In genomic region chr18:55268146-55268545, GRCh38 we compare ENCODE assay signal across 1 cellular context.
A peak's percentile ranks its signal among the peaks of the same experiment; 100 is the strongest.
TF ChIP-seq lines count a peak whose summit lies in the region.

No MANE protein-coding gene starts in this region.

TF ChIP-seq in GM12878, 131 proteins besides CTCF, POLR2A, EP300 and RAD21 (continued from another document and continues in another):
- TF ChIP-seq, protein P1, sequence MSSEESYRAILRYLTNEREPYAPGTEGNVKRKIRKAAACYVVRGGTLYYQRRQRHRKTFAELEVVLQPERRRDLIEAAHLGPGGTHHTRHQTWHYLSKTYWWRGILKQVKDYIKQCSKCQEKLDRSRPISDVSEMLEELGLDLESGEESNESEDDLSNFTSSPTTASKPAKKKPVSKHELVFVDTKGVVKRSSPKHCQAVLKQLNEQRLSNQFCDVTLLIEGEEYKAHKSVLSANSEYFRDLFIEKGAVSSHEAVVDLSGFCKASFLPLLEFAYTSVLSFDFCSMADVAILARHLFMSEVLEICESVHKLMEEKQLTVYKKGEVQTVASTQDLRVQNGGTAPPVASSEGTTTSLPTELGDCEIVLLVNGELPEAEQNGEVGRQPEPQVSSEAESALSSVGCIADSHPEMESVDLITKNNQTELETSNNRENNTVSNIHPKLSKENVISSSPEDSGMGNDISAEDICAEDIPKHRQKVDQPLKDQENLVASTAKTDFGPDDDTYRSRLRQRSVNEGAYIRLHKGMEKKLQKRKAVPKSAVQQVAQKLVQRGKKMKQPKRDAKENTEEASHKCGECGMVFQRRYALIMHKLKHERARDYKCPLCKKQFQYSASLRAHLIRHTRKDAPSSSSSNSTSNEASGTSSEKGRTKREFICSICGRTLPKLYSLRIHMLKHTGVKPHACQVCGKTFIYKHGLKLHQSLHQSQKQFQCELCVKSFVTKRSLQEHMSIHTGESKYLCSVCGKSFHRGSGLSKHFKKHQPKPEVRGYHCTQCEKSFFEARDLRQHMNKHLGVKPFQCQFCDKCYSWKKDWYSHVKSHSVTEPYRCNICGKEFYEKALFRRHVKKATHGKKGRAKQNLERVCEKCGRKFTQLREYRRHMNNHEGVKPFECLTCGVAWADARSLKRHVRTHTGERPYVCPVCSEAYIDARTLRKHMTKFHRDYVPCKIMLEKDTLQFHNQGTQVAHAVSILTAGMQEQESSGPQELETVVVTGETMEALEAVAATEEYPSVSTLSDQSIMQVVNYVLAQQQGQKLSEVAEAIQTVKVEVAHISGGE (CRISPR knock-in tag; IDR thresholded peaks at IDR 0.05), result no peak
- TF ChIP-seq HCFC1 (IDR thresholded peaks at IDR 0.05; ENCODE audit: low read length), result no peak
- TF ChIP-seq, protein P2, sequence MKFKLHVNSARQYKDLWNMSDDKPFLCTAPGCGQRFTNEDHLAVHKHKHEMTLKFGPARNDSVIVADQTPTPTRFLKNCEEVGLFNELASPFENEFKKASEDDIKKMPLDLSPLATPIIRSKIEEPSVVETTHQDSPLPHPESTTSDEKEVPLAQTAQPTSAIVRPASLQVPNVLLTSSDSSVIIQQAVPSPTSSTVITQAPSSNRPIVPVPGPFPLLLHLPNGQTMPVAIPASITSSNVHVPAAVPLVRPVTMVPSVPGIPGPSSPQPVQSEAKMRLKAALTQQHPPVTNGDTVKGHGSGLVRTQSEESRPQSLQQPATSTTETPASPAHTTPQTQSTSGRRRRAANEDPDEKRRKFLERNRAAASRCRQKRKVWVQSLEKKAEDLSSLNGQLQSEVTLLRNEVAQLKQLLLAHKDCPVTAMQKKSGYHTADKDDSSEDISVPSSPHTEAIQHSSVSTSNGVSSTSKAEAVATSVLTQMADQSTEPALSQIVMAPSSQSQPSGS (IDR thresholded peaks at IDR 0.05; ENCODE audit: low read length), result peak; percentile 98
- no peak for TF ChIP-seq HDAC2 (IDR thresholded peaks at IDR 0.05)
- no peak for TF ChIP-seq NFXL1 (IDR thresholded peaks at IDR 0.05; ENCODE audit: borderline replicate concordance)
- TF ChIP-seq, protein P3, sequence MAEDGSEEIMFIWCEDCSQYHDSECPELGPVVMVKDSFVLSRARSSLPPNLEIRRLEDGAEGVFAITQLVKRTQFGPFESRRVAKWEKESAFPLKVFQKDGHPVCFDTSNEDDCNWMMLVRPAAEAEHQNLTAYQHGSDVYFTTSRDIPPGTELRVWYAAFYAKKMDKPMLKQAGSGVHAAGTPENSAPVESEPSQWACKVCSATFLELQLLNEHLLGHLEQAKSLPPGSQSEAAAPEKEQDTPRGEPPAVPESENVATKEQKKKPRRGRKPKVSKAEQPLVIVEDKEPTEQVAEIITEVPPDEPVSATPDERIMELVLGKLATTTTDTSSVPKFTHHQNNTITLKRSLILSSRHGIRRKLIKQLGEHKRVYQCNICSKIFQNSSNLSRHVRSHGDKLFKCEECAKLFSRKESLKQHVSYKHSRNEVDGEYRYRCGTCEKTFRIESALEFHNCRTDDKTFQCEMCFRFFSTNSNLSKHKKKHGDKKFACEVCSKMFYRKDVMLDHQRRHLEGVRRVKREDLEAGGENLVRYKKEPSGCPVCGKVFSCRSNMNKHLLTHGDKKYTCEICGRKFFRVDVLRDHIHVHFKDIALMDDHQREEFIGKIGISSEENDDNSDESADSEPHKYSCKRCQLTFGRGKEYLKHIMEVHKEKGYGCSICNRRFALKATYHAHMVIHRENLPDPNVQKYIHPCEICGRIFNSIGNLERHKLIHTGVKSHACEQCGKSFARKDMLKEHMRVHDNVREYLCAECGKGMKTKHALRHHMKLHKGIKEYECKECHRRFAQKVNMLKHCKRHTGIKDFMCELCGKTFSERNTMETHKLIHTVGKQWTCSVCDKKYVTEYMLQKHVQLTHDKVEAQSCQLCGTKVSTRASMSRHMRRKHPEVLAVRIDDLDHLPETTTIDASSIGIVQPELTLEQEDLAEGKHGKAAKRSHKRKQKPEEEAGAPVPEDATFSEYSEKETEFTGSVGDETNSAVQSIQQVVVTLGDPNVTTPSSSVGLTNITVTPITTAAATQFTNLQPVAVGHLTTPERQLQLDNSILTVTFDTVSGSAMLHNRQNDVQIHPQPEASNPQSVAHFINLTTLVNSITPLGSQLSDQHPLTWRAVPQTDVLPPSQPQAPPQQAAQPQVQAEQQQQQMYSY (CRISPR knock-in tag; IDR thresholded peaks at IDR 0.05), result no peak
- TF ChIP-seq CREB1 (IDR thresholded peaks at IDR 0.05; ENCODE audit: low read depth), result peak; percentile 76
- TF ChIP-seq, protein P4, sequence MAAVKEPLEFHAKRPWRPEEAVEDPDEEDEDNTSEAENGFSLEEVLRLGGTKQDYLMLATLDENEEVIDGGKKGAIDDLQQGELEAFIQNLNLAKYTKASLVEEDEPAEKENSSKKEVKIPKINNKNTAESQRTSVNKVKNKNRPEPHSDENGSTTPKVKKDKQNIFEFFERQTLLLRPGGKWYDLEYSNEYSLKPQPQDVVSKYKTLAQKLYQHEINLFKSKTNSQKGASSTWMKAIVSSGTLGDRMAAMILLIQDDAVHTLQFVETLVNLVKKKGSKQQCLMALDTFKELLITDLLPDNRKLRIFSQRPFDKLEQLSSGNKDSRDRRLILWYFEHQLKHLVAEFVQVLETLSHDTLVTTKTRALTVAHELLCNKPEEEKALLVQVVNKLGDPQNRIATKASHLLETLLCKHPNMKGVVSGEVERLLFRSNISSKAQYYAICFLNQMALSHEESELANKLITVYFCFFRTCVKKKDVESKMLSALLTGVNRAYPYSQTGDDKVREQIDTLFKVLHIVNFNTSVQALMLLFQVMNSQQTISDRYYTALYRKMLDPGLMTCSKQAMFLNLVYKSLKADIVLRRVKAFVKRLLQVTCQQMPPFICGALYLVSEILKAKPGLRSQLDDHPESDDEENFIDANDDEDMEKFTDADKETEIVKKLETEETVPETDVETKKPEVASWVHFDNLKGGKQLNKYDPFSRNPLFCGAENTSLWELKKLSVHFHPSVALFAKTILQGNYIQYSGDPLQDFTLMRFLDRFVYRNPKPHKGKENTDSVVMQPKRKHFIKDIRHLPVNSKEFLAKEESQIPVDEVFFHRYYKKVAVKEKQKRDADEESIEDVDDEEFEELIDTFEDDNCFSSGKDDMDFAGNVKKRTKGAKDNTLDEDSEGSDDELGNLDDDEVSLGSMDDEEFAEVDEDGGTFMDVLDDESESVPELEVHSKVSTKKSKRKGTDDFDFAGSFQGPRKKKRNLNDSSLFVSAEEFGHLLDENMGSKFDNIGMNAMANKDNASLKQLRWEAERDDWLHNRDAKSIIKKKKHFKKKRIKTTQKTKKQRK (IDR thresholded peaks at IDR 0.05; ENCODE audit: low read depth, low read length), result no peak
- peak; percentile 99 for TF ChIP-seq RELB (IDR thresholded peaks at IDR 0.05; ENCODE audit: low read depth)
- no peak for TF ChIP-seq HSF1 (IDR thresholded peaks at IDR 0.05; ENCODE audit: low read depth, low read length)
- TF ChIP-seq MYB (IDR thresholded peaks at IDR 0.05; ENCODE audit: borderline replicate concordance, low read depth, low read length), result no peak; the same call in 1 of the 2 replicates
- TF ChIP-seq EZH2 (IDR thresholded peaks at IDR 0.05; ENCODE audit: borderline replicate concordance, control insufficient read depth, low read depth, low read length), result no peak
- TF ChIP-seq SREBF1 (IDR thresholded peaks at IDR 0.05; ENCODE audit: low read length), result no peak
- no peak for TF ChIP-seq WRNIP1 (IDR thresholded peaks at IDR 0.05; ENCODE audit: borderline replicate concordance, low read depth, low read length)
- no peak; the same call in 1 of the 2 replicates for TF ChIP-seq CHD2 (IDR thresholded peaks at IDR 0.05; ENCODE audit: borderline replicate concordance, low read depth, low read length)
- no peak for TF ChIP-seq ELK1 (IDR thresholded peaks at IDR 0.05; ENCODE audit: low read depth, low read length)
- no peak for TF ChIP-seq STAT1 (conservative IDR thresholded peaks at IDR 0.05)
- TF ChIP-seq SRF (IDR thresholded peaks at IDR 0.05; ENCODE audit: low read depth in 2 of 2, low read length in 2 of 2), result no peak
- peak; percentile 74; the same call in 1 of the 2 replicates for TF ChIP-seq BACH1 (IDR thresholded peaks at IDR 0.05; ENCODE audit: borderline replicate concordance)
- peak; percentile 97 for TF ChIP-seq MTA3 (IDR thresholded peaks at IDR 0.05; ENCODE audit: borderline replicate concordance, low read length)
- no peak for TF ChIP-seq SMC3 (IDR thresholded peaks at IDR 0.05; ENCODE audit: borderline replicate concordance, low read length)
- peak; percentile 91 for TF ChIP-seq RAD51 (IDR thresholded peaks at IDR 0.05)
- TF ChIP-seq PML (IDR thresholded peaks at IDR 0.05; ENCODE audit: low read length), result peak; percentile 90
- TF ChIP-seq BHLHE40 (IDR thresholded peaks at IDR 0.05; ENCODE audit: borderline replicate concordance in 1 of 2, low read depth in 2 of 2, low read length in 1 of 2), result peak; percentile 47 to 60
- no peak for TF ChIP-seq NR2C2 (IDR thresholded peaks at IDR 0.05; ENCODE audit: borderline replicate concordance, control insufficient read depth, insufficient read length, low read depth)
- TF ChIP-seq CEBPB (IDR thresholded peaks at IDR 0.05; ENCODE audit: borderline replicate concordance in 1 of 2, low read depth in 2 of 2, low read length in 2 of 2), result peak in 1 of 2 experiments; percentile 87; a peak in 2 of 4 replicates
- peak; percentile 95 for TF ChIP-seq JUNB (IDR thresholded peaks at IDR 0.05)
- no peak for TF ChIP-seq FOXK2 (IDR thresholded peaks at IDR 0.05)
- TF ChIP-seq SMARCA5 (IDR thresholded peaks at IDR 0.05), result no peak
- TF ChIP-seq, protein P5, sequence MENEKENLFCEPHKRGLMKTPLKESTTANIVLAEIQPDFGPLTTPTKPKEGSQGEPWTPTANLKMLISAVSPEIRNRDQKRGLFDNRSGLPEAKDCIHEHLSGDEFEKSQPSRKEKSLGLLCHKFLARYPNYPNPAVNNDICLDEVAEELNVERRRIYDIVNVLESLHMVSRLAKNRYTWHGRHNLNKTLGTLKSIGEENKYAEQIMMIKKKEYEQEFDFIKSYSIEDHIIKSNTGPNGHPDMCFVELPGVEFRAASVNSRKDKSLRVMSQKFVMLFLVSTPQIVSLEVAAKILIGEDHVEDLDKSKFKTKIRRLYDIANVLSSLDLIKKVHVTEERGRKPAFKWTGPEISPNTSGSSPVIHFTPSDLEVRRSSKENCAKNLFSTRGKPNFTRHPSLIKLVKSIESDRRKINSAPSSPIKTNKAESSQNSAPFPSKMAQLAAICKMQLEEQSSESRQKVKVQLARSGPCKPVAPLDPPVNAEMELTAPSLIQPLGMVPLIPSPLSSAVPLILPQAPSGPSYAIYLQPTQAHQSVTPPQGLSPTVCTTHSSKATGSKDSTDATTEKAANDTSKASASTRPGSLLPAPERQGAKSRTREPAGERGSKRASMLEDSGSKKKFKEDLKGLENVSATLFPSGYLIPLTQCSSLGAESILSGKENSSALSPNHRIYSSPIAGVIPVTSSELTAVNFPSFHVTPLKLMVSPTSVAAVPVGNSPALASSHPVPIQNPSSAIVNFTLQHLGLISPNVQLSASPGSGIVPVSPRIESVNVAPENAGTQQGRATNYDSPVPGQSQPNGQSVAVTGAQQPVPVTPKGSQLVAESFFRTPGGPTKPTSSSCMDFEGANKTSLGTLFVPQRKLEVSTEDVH (IDR thresholded peaks at IDR 0.05; ENCODE audit: low read depth, partially characterized antibody), result no peak
- TF ChIP-seq, protein P6, sequence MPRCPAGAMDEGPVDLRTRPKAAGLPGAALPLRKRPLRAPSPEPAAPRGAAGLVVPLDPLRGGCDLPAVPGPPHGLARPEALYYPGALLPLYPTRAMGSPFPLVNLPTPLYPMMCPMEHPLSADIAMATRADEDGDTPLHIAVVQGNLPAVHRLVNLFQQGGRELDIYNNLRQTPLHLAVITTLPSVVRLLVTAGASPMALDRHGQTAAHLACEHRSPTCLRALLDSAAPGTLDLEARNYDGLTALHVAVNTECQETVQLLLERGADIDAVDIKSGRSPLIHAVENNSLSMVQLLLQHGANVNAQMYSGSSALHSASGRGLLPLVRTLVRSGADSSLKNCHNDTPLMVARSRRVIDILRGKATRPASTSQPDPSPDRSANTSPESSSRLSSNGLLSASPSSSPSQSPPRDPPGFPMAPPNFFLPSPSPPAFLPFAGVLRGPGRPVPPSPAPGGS (IDR thresholded peaks at IDR 0.05; ENCODE audit: borderline replicate concordance, insufficient read depth, low read depth, low read length, poor library complexity, severe bottlenecking), result peak; percentile 81
- TF ChIP-seq, protein P7, sequence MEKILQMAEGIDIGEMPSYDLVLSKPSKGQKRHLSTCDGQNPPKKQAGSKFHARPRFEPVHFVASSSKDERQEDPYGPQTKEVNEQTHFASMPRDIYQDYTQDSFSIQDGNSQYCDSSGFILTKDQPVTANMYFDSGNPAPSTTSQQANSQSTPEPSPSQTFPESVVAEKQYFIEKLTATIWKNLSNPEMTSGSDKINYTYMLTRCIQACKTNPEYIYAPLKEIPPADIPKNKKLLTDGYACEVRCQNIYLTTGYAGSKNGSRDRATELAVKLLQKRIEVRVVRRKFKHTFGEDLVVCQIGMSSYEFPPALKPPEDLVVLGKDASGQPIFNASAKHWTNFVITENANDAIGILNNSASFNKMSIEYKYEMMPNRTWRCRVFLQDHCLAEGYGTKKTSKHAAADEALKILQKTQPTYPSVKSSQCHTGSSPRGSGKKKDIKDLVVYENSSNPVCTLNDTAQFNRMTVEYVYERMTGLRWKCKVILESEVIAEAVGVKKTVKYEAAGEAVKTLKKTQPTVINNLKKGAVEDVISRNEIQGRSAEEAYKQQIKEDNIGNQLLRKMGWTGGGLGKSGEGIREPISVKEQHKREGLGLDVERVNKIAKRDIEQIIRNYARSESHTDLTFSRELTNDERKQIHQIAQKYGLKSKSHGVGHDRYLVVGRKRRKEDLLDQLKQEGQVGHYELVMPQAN (conservative IDR thresholded peaks at IDR 0.05), result no peak
- peak; percentile 78; the same call in 1 of the 2 replicates for TF ChIP-seq PAX5 (IDR thresholded peaks at IDR 0.05; ENCODE audit: borderline replicate concordance, low read depth, low read length)
